19 cellular contexts compared by ENCODE assay signal in genomic region chr22:22647952-22648351, GRCh38. TPM values are rescaled to one million over a fixed set of nuclear protein-coding genes. Genes with fewer than 3 reads are reported as not detected.
DNase-seq lines count a peak whose midpoint lies in the region; ATAC-seq, FAIRE-seq and TF ChIP-seq lines count a peak whose summit lies in the region.
"Not testable (repeated sequence)": the region's sequence is repeated elsewhere in the genome, so short reads cannot be mapped to it uniquely, and the experiment has no call there.
"Had no signal": no experiment of that assay in that cellular context is flagged by ENCODE, and none has a peak within 500 bp of the region (broad histone marks: within the 10 kb centered on the region; RNA-seq: fewer than 3 reads in every experiment).

No MANE protein-coding gene starts in this region.

- H4K20me1 ChIP-seq in GM23338 (replicated peaks; ENCODE audit: insufficient read depth): not testable (repeated sequence)

- not testable (repeated sequence) for H3K36me3 ChIP-seq in GM23338 (ENCODE audit: insufficient read depth); Peyer's patch; ascending aorta; esophagus squamous epithelium; kidney (ENCODE audit: control insufficient read depth in 1 of 2, insufficient read depth in 2 of 2, low read length in 2 of 2); thoracic aorta

- H3K9me2 ChIP-seq in GM23338 (ENCODE audit: insufficient read depth): not testable (repeated sequence)

- not testable (repeated sequence) for FAIRE-seq in kidney (lab: Jason Lieb, UNC)

- intact Hi-C loops in ascending aorta (cut with DNase I); esophagus squamous epithelium (cut with DNase I); kidney (cut with DNase I): not testable (repeated sequence)

- DNase-seq in GM23338 (ENCODE audit: low spot score); Peyer's patch; ascending aorta (ENCODE audit: low spot score in 2 of 2); esophagus squamous epithelium (lab: John Stamatoyannopoulos, UW); neural crest cell (ENCODE audit: low read depth, low spot score); thoracic aorta (ENCODE audit: low spot score): not testable (repeated sequence)
- DNase-seq in kidney: peak; percentile 66

- not testable (repeated sequence) for H3K4me3 Mint-ChIP-seq in GM23338, neural crest cell

- H3K4me1 ChIP-seq in GM23338 (ENCODE audit: insufficient read depth); Peyer's patch; ascending aorta; esophagus squamous epithelium; kidney (ENCODE audit: control insufficient read depth in 1 of 2, insufficient read depth in 1 of 2, low read depth in 1 of 2, low read length in 2 of 2); thoracic aorta (ENCODE audit: control insufficient read depth in 1 of 2, low read depth in 2 of 2): not testable (repeated sequence)

- not testable (repeated sequence) for TF ChIP-seq POLR2A in Peyer's patch (IDR thresholded peaks at IDR 0.05); esophagus squamous epithelium (IDR thresholded peaks at IDR 0.05)

- WGBS in esophagus squamous epithelium, 2 donors: 52% methylated on average over 3 of the region's 12 CpGs; no CpG with 5 or more reads in 1 of the 2 donors

- H3K4me2 ChIP-seq in GM23338: not testable (repeated sequence)

- not testable (repeated sequence) for ATAC-seq in GM23338; thoracic aorta (ENCODE audit: insufficient number of reproducible peaks, low FRiP score, low read depth)

- H3K27ac Mint-ChIP-seq in GM23338; neural crest cell (ENCODE audit: unreplicated experiment): not testable (repeated sequence)

- H3K9ac ChIP-seq in kidney (ENCODE audit: low read length in 2 of 2): not testable (repeated sequence)

- H2AFZ ChIP-seq in GM23338: not testable (repeated sequence)

- not testable (repeated sequence) for H3K79me2 ChIP-seq in GM23338 (replicated peaks; ENCODE audit: insufficient read depth)

- TF ChIP-seq CTCF in 22Rv1 (IDR thresholded peaks at IDR 0.05) (peak; percentile 41), GM23338 (conservative IDR thresholded peaks at IDR 0.05; ENCODE audit: low read depth in 2 of 2) (peak; percentile 1 to 40; a peak in 2 of 4 replicates), Peyer's patch (IDR thresholded peaks at IDR 0.05) (peak; percentile 29 to 52 (median 39)), ascending aorta (IDR thresholded peaks at IDR 0.05) (peak in 2 of 3 experiments; percentile 19 to 31), esophagus squamous epithelium (IDR thresholded peaks at IDR 0.05) (peak in 5 of 6 experiments; percentile 17 to 46 (median 27)), neural crest cell (conservative IDR thresholded peaks at IDR 0.05) (peak; percentile 49), thoracic aorta (IDR thresholded peaks at IDR 0.05) (peak; percentile 34)
- TF ChIP-seq CTCF in kidney (IDR thresholded peaks at IDR 0.05; ENCODE audit: borderline replicate concordance, extremely low read depth, insufficient read depth): not testable (repeated sequence)

- not testable (repeated sequence) for H3K4me1 Mint-ChIP-seq in GM23338, neural crest cell

- H3K27me3 ChIP-seq in GM23338 (ENCODE audit: insufficient read depth); Peyer's patch; ascending aorta; esophagus squamous epithelium; thoracic aorta (replicated peaks; ENCODE audit: insufficient read depth): not testable (repeated sequence)

- H3K27ac ChIP-seq in 22Rv1; GM23338 (ENCODE audit: low read depth); Peyer's patch; ascending aorta; esophagus squamous epithelium; kidney (ENCODE audit: low read depth in 2 of 2, low read length in 2 of 2); thoracic aorta: not testable (repeated sequence)

- H3K27me3 Mint-ChIP-seq in GM23338 (ENCODE audit: insufficient read depth, low read depth, poor library complexity); neural crest cell (ENCODE audit: low read depth): not testable (repeated sequence)

- not testable (repeated sequence) for H3K4me3 ChIP-seq in GM23338; Peyer's patch; ascending aorta; esophagus squamous epithelium; kidney (ENCODE audit: low read length in 2 of 2); thoracic aorta

- H3K9me3 Mint-ChIP-seq in GM23338, neural crest cell: not testable (repeated sequence)

- not testable (repeated sequence) for H3K36me3 Mint-ChIP-seq in GM23338 (ENCODE audit: low read depth); neural crest cell (ENCODE audit: low read depth)

- not testable (repeated sequence) for H3F3A ChIP-seq in GM23338 (replicated peaks; ENCODE audit: low read depth)

- H3K9me3 ChIP-seq in Peyer's patch; ascending aorta; esophagus squamous epithelium; kidney (ENCODE audit: control insufficient read depth in 1 of 2, low read length in 2 of 2); thoracic aorta: not testable (repeated sequence)

RNA-seq across cellular contexts. Expression of gene GGTLC2, which starts 3.5 kb away (rescaled TPM):
- not detected in 2 replicates for total RNA-seq in GM23338 (2014; rRNA removed; shearing (Covaris generic))
- polyA plus RNA-seq in GM23338 (2016; fragmentation: Nextera tagmentation; extraction: Ambion mirVana): not detected in 2 replicates
- not detected for total RNA-seq in Peyer's patch
- total RNA-seq in ascending aorta: not detected
- not detected for total RNA-seq in esophagus squamous epithelium
- 0.76 TPM for total RNA-seq in kidney
- not detected for polyA plus RNA-seq in kidney (ENCODE audit: insufficient read depth, low read depth, low replicate concordance)
- not detected in 2 replicates for total RNA-seq in neural crest cell
- not detected for total RNA-seq in thoracic aorta
- total RNA-seq: activated CD4-positive, alpha-beta memory T cell treated with anti-CD3 and anti-CD28 coated beads, Interleukin-2, amount 10 ng/mL, durations not matched to agents 7 days and 5 days; activated naive CD4-positive, alpha-beta T cell treated with anti-CD3 and anti-CD28 coated beads for 36 hours; CD4-positive, CD25-positive, alpha-beta regulatory T cell; cerebellum; Daoy; lower leg skin; mononuclear cell; naive thymus-derived CD8-positive, alpha-beta T cell; pancreas; PC-3 had no signal
- polyA plus RNA-seq: keratinocyte; naive thymus-derived CD8-positive, alpha-beta T cell; pancreas had no signal
